34 cellular contexts compared by ENCODE assay signal in the genomic region with DNA sequence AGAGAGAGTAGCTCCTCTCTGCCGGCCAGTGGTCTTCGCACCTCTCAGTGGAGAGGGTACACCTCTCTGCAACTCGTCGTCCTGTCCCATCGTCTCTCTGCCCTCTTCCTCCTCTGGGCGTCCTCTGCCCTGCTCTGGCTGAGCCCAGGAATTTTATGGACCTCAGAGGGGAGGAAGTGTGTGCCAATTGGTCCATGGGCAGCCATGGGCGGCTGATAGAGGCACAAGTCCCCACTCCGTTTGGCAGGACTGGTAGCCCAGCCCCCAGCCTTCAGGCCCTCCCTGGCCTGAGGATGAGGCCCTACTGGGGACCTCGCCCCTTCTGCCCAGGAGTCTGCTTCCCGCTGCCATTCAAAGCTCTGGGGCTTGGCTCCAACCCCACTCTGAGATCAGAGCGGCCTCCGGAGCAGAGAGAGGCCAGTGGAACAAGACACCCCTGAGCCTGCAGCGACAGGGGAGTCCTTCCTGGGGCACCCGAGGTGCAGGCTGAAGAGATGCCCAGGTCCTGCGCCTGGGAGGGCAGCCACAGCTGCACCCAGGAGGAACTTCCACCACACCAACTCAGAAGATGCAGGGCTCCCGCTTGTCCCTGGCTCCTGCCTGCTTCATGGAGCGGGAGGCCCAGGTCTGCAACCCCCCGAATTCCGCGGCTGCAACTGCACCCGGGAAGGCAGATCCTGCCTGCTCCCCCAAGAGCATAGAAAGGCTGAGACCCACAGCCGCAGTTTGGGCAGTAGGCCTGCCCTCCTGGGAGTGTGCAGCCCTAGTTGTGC.
"Had no signal": no experiment of that assay in that cellular context is flagged by ENCODE, and none has a peak within 500 bp of the region (broad histone marks: within the 10 kb centered on the region; RNA-seq: fewer than 3 reads in every experiment).

No MANE protein-coding gene starts in this region.

- ATAC-seq: activated CD4-positive, CD25-positive, alpha-beta regulatory T cell treated with anti-CD3 and anti-CD28 coated beads, Interleukin-2, amount 50 U/mL, for 24 hours; left colon; sciatic nerve; T-helper 17 cell had no signal

- H3K9me3 Mint-ChIP-seq: activated naive CD4-positive, alpha-beta T cell treated with anti-CD3 and anti-CD28 coated beads, Interleukin-2, amount 10 ng/mL, durations not matched to agents 7 days and 5 days; activated T-helper 1 cell treated with anti-CD3 and anti-CD28 coated beads, Interleukin-12 subunit alpha, Interleukin-12 subunit beta, Interleukin-2, Interleukin-4 antibody, amounts not matched to agents 30 ng/mL and 10 ng/mL and 1 ng/mL, durations not matched to agents 14 hours and 24 hours and 36 hours; mesothelial cell of epicardium; nephron progenitor cell had no signal

- H3K27ac ChIP-seq: esophagus squamous epithelium, ovary, skin epidermis, thoracic aorta, vagina, WERI-Rb-1 had no signal

- H3K4me1 Mint-ChIP-seq: activated naive CD4-positive, alpha-beta T cell treated with anti-CD3 and anti-CD28 coated beads, Interleukin-2, amount 10 ng/mL, durations not matched to agents 7 days and 5 days; central memory CD8-positive, alpha-beta T cell; naive B cell; nephron progenitor cell; T-helper 17 cell had no signal

- H3K9me3 ChIP-seq: esophagus squamous epithelium, ovary, thoracic aorta, vagina had no signal

- H3K36me3 ChIP-seq: esophagus squamous epithelium, ovary, thoracic aorta, vagina, WERI-Rb-1 had no signal

- H3K27me3 Mint-ChIP-seq: activated naive CD4-positive, alpha-beta T cell treated with anti-CD3 and anti-CD28 coated beads, Interleukin-2, amount 10 ng/mL, durations not matched to agents 7 days and 5 days; central memory CD8-positive, alpha-beta T cell; naive B cell; progenitor cell of endocrine pancreas; T-helper 17 cell had no signal

- H3K4me3 ChIP-seq: esophagus squamous epithelium, ovary, skin epidermis, thoracic aorta, vagina had no signal

- DNase-seq: activated CD4-positive, alpha-beta T cell treated with anti-CD3 and anti-CD28 coated beads for 48 hours; activated CD4-positive, alpha-beta T cell treated with anti-CD3 and anti-CD28 coated beads, Interleukin-2, amount 50 U/mL, for 48 hours; activated CD8-positive, alpha-beta memory T cell treated with anti-CD3 and anti-CD28 coated beads for 24 hours; activated gamma-delta T cell; activated naive CD4-positive, alpha-beta T cell treated with anti-CD3 and anti-CD28 coated beads, Interleukin-2, amount 10 ng/mL, durations not matched to agents 7 days and 5 days; amygdala; dermis blood vessel endothelial cell; effector CD4-positive, alpha-beta T cell; esophagus squamous epithelium; foreskin melanocyte; left colon; mammary epithelial cell; naive B cell; nephron progenitor cell; ovary; stimulated activated CD4-positive, alpha-beta T cell treated with anti-CD3 and anti-CD28 coated beads, Interleukin-4, amount 100 ng/mL, for 4 hours; stimulated activated CD8-positive, alpha-beta memory T cell treated with anti-CD3 and anti-CD28 coated beads, Interleukin-4, amount 100 ng/mL, for 48 hours; stimulated activated naive CD4-positive, alpha-beta T cell treated with Interleukin-2 at 50 U/mL for 16 hours; T-helper 17 cell; T1000; trophoblast cell; WERI-Rb-1 had no signal

- H3K27ac Mint-ChIP-seq: activated naive CD4-positive, alpha-beta T cell treated with anti-CD3 and anti-CD28 coated beads, Interleukin-2, amount 10 ng/mL, durations not matched to agents 7 days and 5 days; activated T-helper 1 cell treated with anti-CD3 and anti-CD28 coated beads, Interleukin-12 subunit alpha, Interleukin-12 subunit beta, Interleukin-2, Interleukin-4 antibody, amounts not matched to agents 30 ng/mL and 10 ng/mL and 1 ng/mL, durations not matched to agents 14 hours and 24 hours and 36 hours; mesothelial cell of epicardium; naive B cell; nephron progenitor cell; progenitor cell of endocrine pancreas; T-helper 17 cell had no signal

- FAIRE-seq: bronchial epithelial cell, colon, islet of Langerhans had no signal

- H3K4me3 Mint-ChIP-seq: activated naive CD4-positive, alpha-beta T cell treated with anti-CD3 and anti-CD28 coated beads, Interleukin-2, amount 10 ng/mL, durations not matched to agents 7 days and 5 days; activated T-helper 1 cell treated with anti-CD3 and anti-CD28 coated beads, Interleukin-12 subunit alpha, Interleukin-12 subunit beta, Interleukin-2, Interleukin-4 antibody, amounts not matched to agents 30 ng/mL and 10 ng/mL and 1 ng/mL, durations not matched to agents 14 hours and 24 hours and 36 hours; central memory CD8-positive, alpha-beta T cell; mesothelial cell of epicardium; naive B cell; nephron progenitor cell; T-helper 17 cell had no signal

- H3K36me3 Mint-ChIP-seq: activated naive CD4-positive, alpha-beta T cell treated with anti-CD3 and anti-CD28 coated beads, Interleukin-2, amount 10 ng/mL, durations not matched to agents 7 days and 5 days; mesothelial cell of epicardium; naive B cell had no signal

- H3K27me3 ChIP-seq: esophagus squamous epithelium, ovary, vagina had no signal

- H3K4me1 ChIP-seq: esophagus squamous epithelium, vagina had no signal
